Comparison of ENCODE assay signal across 18 cellular contexts in genomic region chr3:117218709-117219108, GRCh38.
A peak's percentile ranks its signal among the peaks of the same experiment; 100 is the strongest.
DNase-seq lines count a peak whose midpoint lies in the region; ATAC-seq, FAIRE-seq and TF ChIP-seq lines count a peak whose summit lies in the region.
"Had no signal": no experiment of that assay in that cellular context is flagged by ENCODE, and none has a peak within 500 bp of the region (broad histone marks: within the 10 kb centered on the region; RNA-seq: fewer than 3 reads in every experiment).

No MANE protein-coding gene starts in this region.

- H4K20me1 ChIP-seq in HepG2 (ENCODE audit: insufficient read depth, low read length) = no peaks in the 10 kb centered on the region

- 19% methylated on average over 4 of the region's 4 CpGs for WGBS in liver
- WGBS in HepG2 (ENCODE audit: low lambda C conversion rate) = 1% methylated on average over 4 of the region's 4 CpGs
- WGBS in right lobe of liver (ENCODE audit: insufficient coverage, low coverage, low lambda C conversion rate, missing lambda C conversion rate) = 17% methylated on average over 4 of the region's 4 CpGs

- TF ChIP-seq RAD21 in liver (IDR thresholded peaks at IDR 0.05) = peak in 1 of 2 donors; percentile 21
- TF ChIP-seq RAD21 in HepG2 (CRISPR knock-in tag; IDR thresholded peaks at IDR 0.05) = no peak

- H3K27me3 ChIP-seq in liver (ENCODE audit: control insufficient read depth in 4 of 4, insufficient read depth in 4 of 4, low read length in 3 of 4) (no peaks in the 10 kb centered on the region), HepG2 (ENCODE audit: control insufficient read depth in 1 of 2, insufficient read depth in 2 of 2, low read length in 2 of 2) (no peaks in the 10 kb centered on the region), right lobe of liver (no peaks in the 10 kb centered on the region)

- no TSS peak for BruUV-seq in HepG2 (replicated peaks; lab: Mats Ljungman, UMichigan)

- peaks cover 4% of the 10 kb centered on the region for H3K9me3 Mint-ChIP-seq in activated CD4-positive, alpha-beta T cell treated with anti-CD3 and anti-CD28 coated beads, Interleukin-2, amount 10 ng/mL, durations not matched to agents 7 days and 5 days
- H3K9me3 Mint-ChIP-seq: IgD-negative memory B cell had no signal

- CTCF ChIA-PET in HepG2 (lab: Yijun Ruan, JAX; ENCODE audit: low intra/inter-chr PET ratio, low total read pairs) = no interaction called here
- CTCF ChIA-PET in activated CD4-positive, alpha-beta T cell treated with anti-CD3 and anti-CD28 coated beads, Interleukin-2, amount 10 ng/mL, durations not matched to agents 7 days and 5 days (lab: Charles Lee) = no interaction called here

- intact Hi-C loops in HepG2 (cut with micrococcal nuclease; ENCODE audit: unreplicated experiment) = no loop called here
- intact Hi-C loops in right lobe of liver (cut with DNase I) = no loop called here

- H3K4me3 ChIP-seq in liver (ENCODE audit: low read depth in 1 of 3, low read length in 3 of 3) (peak overlapping the region in 2 of 3 donors; percentile 25 to 33), HepG2 (replicated peaks in 1 of 3; ENCODE audit: insufficient read depth in 1 of 3, low read depth in 2 of 3, low read length in 3 of 3) (no peak overlapping the region), right lobe of liver (peak overlapping the region in 2 of 3 donors; percentile 2 to 15)

- H3K79me2 ChIP-seq in HepG2 (ENCODE audit: insufficient read depth, low read length) = no peaks in the 10 kb centered on the region

- no peak for TF ChIP-seq POLR2A in HepG2 (IDR thresholded peaks at IDR 0.05; ENCODE audit: insufficient read depth in 1 of 2, low read depth in 2 of 2, low read length in 2 of 2)
- TF ChIP-seq POLR2A in right lobe of liver (IDR thresholded peaks at IDR 0.05) = no peak

- peaks cover 6 to 24% (median 22%) of the 10 kb centered on the region in 4 donors for H3K4me1 ChIP-seq in liver (ENCODE audit: control insufficient read depth in 4 of 4, insufficient read depth in 4 of 4, low read length in 3 of 4)
- no peaks in the 10 kb centered on the region for H3K4me1 ChIP-seq in HepG2 (ENCODE audit: insufficient read depth, low read length)
- H3K4me1 ChIP-seq in right lobe of liver = peaks cover 0 to 23% (median 7%) of the 10 kb centered on the region in 4 donors

- H3K9ac ChIP-seq in liver (ENCODE audit: low read depth in 1 of 2, low read length in 2 of 2) (no peak overlapping the region), HepG2 (ENCODE audit: insufficient read depth, low read depth, low read length) (no peak overlapping the region)

- in situ Hi-C loops in HepG2 (cut with HindIII; ENCODE audit: extremely low pct_ligation_motif_present, low pct_unique_long_range_greater_than_20kb) = no loop called here

- peak overlapping the region in 1 of 2 donors; percentile 49 for H3K27ac ChIP-seq in liver (ENCODE audit: low read depth in 1 of 2, low read length in 2 of 2)
- no peak overlapping the region for H3K27ac ChIP-seq in HepG2 (ENCODE audit: extremely low read length, insufficient read depth, low read length)
- peak overlapping the region in 2 of 3 donors; percentile 37 to 56 for H3K27ac ChIP-seq in right lobe of liver

- no peaks in the 10 kb centered on the region for H3K4me1 Mint-ChIP-seq in activated CD4-positive, alpha-beta T cell treated with anti-CD3 and anti-CD28 coated beads, Interleukin-2, amount 10 ng/mL, durations not matched to agents 7 days and 5 days

- no peak for DNase-seq in HepG2 (ENCODE audit: low spot score)
- peak; percentile 23 for DNase-seq in dedifferentiated amniotic fluid mesenchymal stem cell (ENCODE audit: extremely low spot score)
- DNase-seq in right lobe of liver = no peak
- DNase-seq in activated CD4-positive, alpha-beta T cell treated with anti-CD3 and anti-CD28 coated beads, Interleukin-2, amount 10 ng/mL, durations not matched to agents 7 days and 5 days = no peak
- no peak for DNase-seq in activated T-cell treated with anti-CD3 and anti-CD28 coated beads, Interleukin-2, amount 50 U/mL, for 48 hours
- no peak for DNase-seq in 8988T
- DNase-seq: ACHN, H7, Kasumi-1, MM.1S, NCI-H1092 treated with DMSO at 0.1 percent for 48 hours, NCI-H1694 treated with DMSO at 0.1 percent for 48 hours, NCI-H226, NCI-H526 treated with DMSO at 0.1 percent for 48 hours, RPMI8226 had no signal

- no peaks in the 10 kb centered on the region for H3K36me3 Mint-ChIP-seq in activated CD4-positive, alpha-beta T cell treated with anti-CD3 and anti-CD28 coated beads, Interleukin-2, amount 10 ng/mL, durations not matched to agents 7 days and 5 days (ENCODE audit: low read depth)
- H3K36me3 Mint-ChIP-seq: IgD-negative memory B cell had no signal

- TF ChIP-seq EP300 in HepG2 (IDR thresholded peaks at IDR 0.05; ENCODE audit: low read depth in 2 of 2, low read length in 2 of 2) (no peak), HepG2 (CRISPR knock-in tag; IDR thresholded peaks at IDR 0.05; ENCODE audit: borderline replicate concordance) (no peak)

- H3K36me3 ChIP-seq in liver (ENCODE audit: control insufficient read depth in 4 of 4, insufficient read depth in 3 of 4, low read depth in 1 of 4, low read length in 3 of 4) = no peaks in the 10 kb centered on the region
- H3K36me3 ChIP-seq in HepG2 (replicated peaks in 1 of 2; ENCODE audit: control insufficient read depth in 1 of 2, insufficient read depth in 2 of 2, low read length in 2 of 2) = no peaks in the 10 kb centered on the region
- H3K36me3 ChIP-seq in right lobe of liver = no peaks in the 10 kb centered on the region

- H3K4me2 ChIP-seq in HepG2 (ENCODE audit: low read depth, low read length) = no peak overlapping the region

- POLR2A ChIA-PET in HepG2 (lab: Yijun Ruan, JAX) = no interaction called here
- POLR2A ChIA-PET in activated CD4-positive, alpha-beta T cell treated with anti-CD3 and anti-CD28 coated beads, Interleukin-2, amount 10 ng/mL, durations not matched to agents 7 days and 5 days (lab: Charles Lee) = interaction anchor here (0.7 kb wide), 1 partner anchor 392 kb away, joined by 3 read pairs; no protein-coding TSS in a partner anchor

- no peak overlapping the region for H3K27ac Mint-ChIP-seq in activated CD4-positive, alpha-beta T cell treated with anti-CD3 and anti-CD28 coated beads, Interleukin-2, amount 10 ng/mL, durations not matched to agents 7 days and 5 days
- H3K27ac Mint-ChIP-seq: IgD-negative memory B cell had no signal

- no peak for ATAC-seq in HepG2
- peak; percentile 71 to 78 (median 74) for ATAC-seq in right lobe of liver
- ATAC-seq in HG03521 (IDR thresholded peaks at IDR 0.05; ENCODE audit: unreplicated experiment) = no peak

- no peaks in the 10 kb centered on the region for H3K27me3 Mint-ChIP-seq in activated CD4-positive, alpha-beta T cell treated with anti-CD3 and anti-CD28 coated beads, Interleukin-2, amount 10 ng/mL, durations not matched to agents 7 days and 5 days
- H3K27me3 Mint-ChIP-seq: IgD-negative memory B cell had no signal

- H3K9me3 ChIP-seq in liver (ENCODE audit: control insufficient read depth in 4 of 4, low read length in 3 of 4) = no peaks in the 10 kb centered on the region
- no peaks in the 10 kb centered on the region for H3K9me3 ChIP-seq in HepG2 (ENCODE audit: low read length)
- H3K9me3 ChIP-seq in right lobe of liver = no peaks in the 10 kb centered on the region

- no peak for TF ChIP-seq CTCF in liver (IDR thresholded peaks at IDR 0.05; ENCODE audit: low read depth, low read length, missing input control)
- TF ChIP-seq CTCF in HepG2 (CRISPR knock-in tag; IDR thresholded peaks at IDR 0.05) = no peak
- no peak for TF ChIP-seq CTCF in right lobe of liver (IDR thresholded peaks at IDR 0.05)

- H2AFZ ChIP-seq in HepG2 (ENCODE audit: low read length) = no peak overlapping the region

- H3K4me3 Mint-ChIP-seq in activated CD4-positive, alpha-beta T cell treated with anti-CD3 and anti-CD28 coated beads, Interleukin-2, amount 10 ng/mL, durations not matched to agents 7 days and 5 days = no peak overlapping the region
- H3K4me3 Mint-ChIP-seq: IgD-negative memory B cell had no signal

- no peak for FAIRE-seq in HepG2 (lab: Jason Lieb, UNC)

TF ChIP-seq in liver, 16 proteins besides CTCF, POLR2A, EP300 and RAD21 (continues in another document):
- no peak for TF ChIP-seq NR2F2 (IDR thresholded peaks at IDR 0.05)

TF ChIP-seq in HepG2, 621 proteins besides CTCF, POLR2A, EP300 and RAD21 (continues in another document):
- TF ChIP-seq NR0B2 (CRISPR knock-in tag; IDR thresholded peaks at IDR 0.05) = no peak
- no peak for TF ChIP-seq REXO4 (CRISPR knock-in tag; IDR thresholded peaks at IDR 0.05; ENCODE audit: borderline replicate concordance)
- no peak for TF ChIP-seq HIC2 (CRISPR knock-in tag; IDR thresholded peaks at IDR 0.05; ENCODE audit: low read depth)
- TF ChIP-seq ZMYM4 (CRISPR knock-in tag; IDR thresholded peaks at IDR 0.05) = no peak
- TF ChIP-seq TMF1 (CRISPR knock-in tag; IDR thresholded peaks at IDR 0.05; ENCODE audit: low read depth) = no peak
- no peak for TF ChIP-seq ZNF275 (CRISPR knock-in tag; IDR thresholded peaks at IDR 0.05; ENCODE audit: borderline replicate concordance)

Comparison
In these comparisons a context has a peak if more than half of its experiments do, and no peak if none do; other contexts are left out.
1. H3K4me3 ChIP-seq: peak in liver (2 of 3) and right lobe of liver (2 of 3); none in HepG2 (0 of 3).
2. ATAC-seq: peak in right lobe of liver (4 of 4); none in HepG2 (single experiment) and HG03521 (single experiment).